ENCODE assay signal across 8 cellular contexts in genomic region chr1:24150228-24151174, GRCh38. TPM values are rescaled to one million over a fixed set of nuclear protein-coding genes. Genes with fewer than 3 reads are reported as not detected.
DNase-seq lines count a peak whose midpoint lies in the region; ATAC-seq and TF ChIP-seq lines count a peak whose summit lies in the region.

No MANE protein-coding gene starts in this region.

- no peaks in the 10 kb centered on the region for H3K36me3 Mint-ChIP-seq in activated naive CD4-positive, alpha-beta T cell treated with anti-CD3 and anti-CD28 coated beads, Interleukin-2, amount 50 U/mL, for 72 hours
- H3K36me3 Mint-ChIP-seq in osteocyte (ENCODE audit: unreplicated experiment), result no peaks in the 10 kb centered on the region

- WGBS in suprapubic skin, result 15% methylated on average over 36 of the region's 36 CpGs

- no peaks in the 10 kb centered on the region for H3K9me3 Mint-ChIP-seq in activated naive CD4-positive, alpha-beta T cell treated with anti-CD3 and anti-CD28 coated beads, Interleukin-2, amount 50 U/mL, for 72 hours
- no peaks in the 10 kb centered on the region for H3K9me3 Mint-ChIP-seq in osteocyte (ENCODE audit: unreplicated experiment)

- H3K9me3 ChIP-seq in suprapubic skin, result no peaks in the 10 kb centered on the region

- H3K4me3 Mint-ChIP-seq in osteocyte (ENCODE audit: unreplicated experiment), result peak overlapping the region; percentile 55

- peaks cover 18% of the 10 kb centered on the region for H3K4me1 ChIP-seq in suprapubic skin

- peaks cover 22% of the 10 kb centered on the region for H3K27me3 Mint-ChIP-seq in osteocyte (ENCODE audit: unreplicated experiment)

- TF ChIP-seq POLR2A in suprapubic skin (IDR thresholded peaks at IDR 0.05), result no peak

- ATAC-seq in GM19467 (IDR thresholded peaks at IDR 0.05; ENCODE audit: unreplicated experiment), result peak; percentile 73
- peak; percentile 90 to 92 for ATAC-seq in activated naive CD4-positive, alpha-beta T cell treated with anti-CD3 and anti-CD28 coated beads, Interleukin-2, amount 50 U/mL, for 72 hours

- no peaks in the 10 kb centered on the region for H3K36me3 ChIP-seq in suprapubic skin

- TF ChIP-seq CTCF in osteocyte (IDR thresholded peaks at IDR 0.05) (peak; percentile 89), suprapubic skin (IDR thresholded peaks at IDR 0.05) (peak; percentile 81 to 93)

- peak overlapping the region; percentile 41 for H3K4me3 ChIP-seq in suprapubic skin

- peak overlapping the region in 1 of 2 donors; percentile 11 for H3K27ac Mint-ChIP-seq in activated naive CD4-positive, alpha-beta T cell treated with anti-CD3 and anti-CD28 coated beads, Interleukin-2, amount 50 U/mL, for 72 hours
- no peak overlapping the region for H3K27ac Mint-ChIP-seq in osteocyte (ENCODE audit: unreplicated experiment)

- peak overlapping the region; percentile 80 for H3K27ac ChIP-seq in suprapubic skin

- intact Hi-C loops in head of caudate nucleus (cut with DNase I), result no loop called here

- peak; percentile 84 for DNase-seq in AG08396 (ENCODE audit: low spot score)
- peak; percentile 81 for DNase-seq in NCI-H1092 treated with DMSO at 0.1 percent for 48 hours (lab: John Stamatoyannopoulos, UW)
- DNase-seq in SKM-1 treated with dmso at 0.1 percent for 144 hours (lab: John Stamatoyannopoulos, UW; ENCODE audit: unreplicated experiment), result peak; percentile 25
- peak; percentile 84 to 96 for DNase-seq in activated naive CD4-positive, alpha-beta T cell treated with anti-CD3 and anti-CD28 coated beads, Interleukin-2, amount 50 U/mL, for 72 hours (ENCODE audit: low spot score in 2 of 2)
- DNase-seq in head of caudate nucleus, result peak; percentile 79 to 94 (median 88)
- DNase-seq in osteocyte (ENCODE audit: extremely low spot score, unreplicated experiment), result peak; percentile 94
- peak; percentile 96 to 97 for DNase-seq in suprapubic skin (ENCODE audit: low spot score in 2 of 2)

- peaks cover 7% of the 10 kb centered on the region for H3K27me3 ChIP-seq in suprapubic skin

- H3K4me1 Mint-ChIP-seq in osteocyte (ENCODE audit: unreplicated experiment), result peaks cover 12% of the 10 kb centered on the region

- TF ChIP-seq EP300 in suprapubic skin (IDR thresholded peaks at IDR 0.05), result no peak

RNA-seq across cellular contexts. Expression of gene IL22RA1, which starts 7.6 kb away (rescaled TPM):
- not detected for total RNA-seq in activated naive CD4-positive, alpha-beta T cell treated with anti-CD3 and anti-CD28 coated beads, Interleukin-2, amount 50 U/mL, for 72 hours
- total RNA-seq in osteocyte (not detected in 2 replicates), suprapubic skin (10 to 100 TPM; 16.6 to 36.4 (median 27.8) TPM)

RNA-seq across cellular contexts. Expression of gene IFNLR1, which starts 36.6 kb away (rescaled TPM):
- 1 to 10 TPM; 5.0 to 6.3 TPM for total RNA-seq in activated naive CD4-positive, alpha-beta T cell treated with anti-CD3 and anti-CD28 coated beads, Interleukin-2, amount 50 U/mL, for 72 hours
- total RNA-seq in osteocyte (0.16 TPM in 1 of 2 replicates, not detected in the other), suprapubic skin (10 to 100 TPM; 11.7 to 16.1 (median 14.0) TPM)

RNA-seq across cellular contexts. Expression of gene MYOM3, which starts 38.6 kb away (rescaled TPM):
- not detected for total RNA-seq in activated naive CD4-positive, alpha-beta T cell treated with anti-CD3 and anti-CD28 coated beads, Interleukin-2, amount 50 U/mL, for 72 hours
- total RNA-seq in osteocyte (not detected in 2 replicates), suprapubic skin (1 to 10 TPM; 1.5 to 2.3 (median 2.1) TPM)

Comparison
In these comparisons a context has a peak if more than half of its experiments do, and no peak if none do; other contexts are left out.
1. Peak in every context shown above with its lines: DNase-seq, ATAC-seq, H3K4me3 ChIP-seq and H3K27ac ChIP-seq.
2. DNase-seq: peak in every context shown above with its lines; median percentile 96 in suprapubic skin; 94 in osteocyte; 90 in activated naive CD4-positive, alpha-beta T cell treated with anti-CD3 and anti-CD28 coated beads, Interleukin-2, amount 50 U/mL, for 72 hours; 88 in head of caudate nucleus; 84 in AG08396; 81 in NCI-H1092 treated with DMSO at 0.1 percent for 48 hours; 25 in SKM-1 treated with dmso at 0.1 percent for 144 hours.
3. RNA of gene IL22RA1, which starts 7.6 kb away (total RNA-seq): 16.6 to 36.4 TPM in suprapubic skin; not detected in activated naive CD4-positive, alpha-beta T cell treated with anti-CD3 and anti-CD28 coated beads, Interleukin-2, amount 50 U/mL, for 72 hours and not detected in osteocyte; every median in the first group is over 10 times any median in the second.